Comparison of ENCODE assay signal across 8 cellular contexts in genomic region chr11:34359548-34359891, GRCh38. TPM values are rescaled to one million over a fixed set of nuclear protein-coding genes. Genes with fewer than 3 reads are reported as not detected.
DNase-seq lines count a peak whose midpoint lies in the region; ATAC-seq, FAIRE-seq and TF ChIP-seq lines count a peak whose summit lies in the region.

No MANE protein-coding gene starts in this region.

- CTCF ChIA-PET in A549 (lab: Yijun Ruan, JAX): no interaction called here

- peak overlapping the region; percentile 79 for H3K4me3 ChIP-seq in A549
- peak overlapping the region; percentile 36 for H3K4me3 ChIP-seq in HAP-1
- peak overlapping the region; percentile 81 for H3K4me3 ChIP-seq in adipocyte (ENCODE audit: low read length)
- peak overlapping the region; percentile 37 for H3K4me3 ChIP-seq in mesodermal cell (ENCODE audit: extremely low read depth, insufficient read depth, low read length, poor library complexity, severe bottlenecking)

- POLR2A ChIA-PET in A549 (lab: Yijun Ruan, JAX): no interaction called here

- H3K4me1 ChIP-seq in A549 (peaks cover 17% of the 10 kb centered on the region), HAP-1 (peaks cover 6% of the 10 kb centered on the region), adipocyte (ENCODE audit: control insufficient read depth, insufficient read depth, low read length) (peaks cover 38% of the 10 kb centered on the region), mesodermal cell (ENCODE audit: control insufficient read depth, insufficient read depth, low read length, poor library complexity, severe bottlenecking) (peaks cover 23% of the 10 kb centered on the region)

- no peak for FAIRE-seq in A549 (lab: Jason Lieb, UNC)

- WGBS in A549 (ENCODE audit: missing lambda C conversion rate): 7% methylated on average over 4 of the region's 4 CpGs
- WGBS in mesodermal cell (ENCODE audit: insufficient coverage in 2 of 2), 2 experiments: no CpG with 5 or more reads among the region's 4 CpGs

- no peak for TF ChIP-seq POLR2A in A549 (IDR thresholded peaks at IDR 0.05; ENCODE audit: low read length)

- in situ Hi-C loops in HAP-1 (cut with MboI; ENCODE audit: low sequenced_read_pairs): loop anchor here (5.0 to 25.0 kb wide), 2 partner anchors 182 to 522 kb away; no protein-coding TSS in a partner anchor

- no peak overlapping the region for H3K9ac ChIP-seq in adipocyte (ENCODE audit: low read length)

- DNase-seq in A549 (ENCODE audit: low read depth in 1 of 2, low spot score in 1 of 2) (no peak), HAP-1 (ENCODE audit: low spot score in 2 of 2) (no peak), adipocyte (ENCODE audit: low read depth) (no peak), mesenteric fat pad (ENCODE audit: low spot score) (no peak), GOT3 (lab: John Stamatoyannopoulos, UW) (no peak), anterior cingulate cortex (lab: John Stamatoyannopoulos, UW) (no peak)
- no peak for DNase-seq in activated CD4-positive, alpha-beta T cell treated with anti-CD3 and anti-CD28 coated beads for 1 hour

- H3K9me3 ChIP-seq in A549 (no peaks in the 10 kb centered on the region), HAP-1 (no peaks in the 10 kb centered on the region), adipocyte (ENCODE audit: control insufficient read depth, low read length) (no peaks in the 10 kb centered on the region), mesodermal cell (ENCODE audit: control insufficient read depth, low read length) (no peaks in the 10 kb centered on the region)

- H3K36me3 ChIP-seq in HAP-1 (replicated peaks) (no peaks in the 10 kb centered on the region), adipocyte (ENCODE audit: control insufficient read depth, insufficient read depth, low read length, severe bottlenecking) (no peaks in the 10 kb centered on the region), mesodermal cell (ENCODE audit: control insufficient read depth, insufficient read depth, low read length) (no peaks in the 10 kb centered on the region)

- no peak for TF ChIP-seq EP300 in A549 (IDR thresholded peaks at IDR 0.05)

- H3K4me2 ChIP-seq in A549: peak overlapping the region; percentile 98

- H3K27me3 ChIP-seq in HAP-1 (ENCODE audit: low read depth) (peaks cover 5% of the 10 kb centered on the region; the same call in 1 of the 2 replicates), adipocyte (replicated peaks; ENCODE audit: control insufficient read depth, insufficient read depth, low read length) (no peaks in the 10 kb centered on the region)

- peak in 1 of 2 experiments; percentile 7; a peak in 3 of 5 replicates for TF ChIP-seq RAD21 in A549 (conservative IDR thresholded peaks at IDR 0.05 in 1 of 2, IDR thresholded peaks at IDR 0.05 in 1 of 2)

- peak; percentile 40 for TF ChIP-seq CTCF in A549 (IDR thresholded peaks at IDR 0.05)

- ATAC-seq in A549: no peak

- H3K27ac ChIP-seq in A549 (peak overlapping the region in 1 of 2 experiments; percentile 89; a peak in 3 of 6 replicates), mesodermal cell (ENCODE audit: low read depth, low read length, severe bottlenecking) (no peak overlapping the region)

TF ChIP-seq in A549, 52 proteins besides CTCF, POLR2A, EP300 and RAD21:
- TF ChIP-seq MYC (IDR thresholded peaks at IDR 0.05; ENCODE audit: borderline replicate concordance, low read length) (0 out of 2 replicates have a peak, but pooled peaks have one; percentile 20), SMC3 (IDR thresholded peaks at IDR 0.05) (peak; percentile 83), CHD4 (IDR thresholded peaks at IDR 0.05; ENCODE audit: borderline replicate concordance) (no peak)

RNA-seq across cellular contexts. Expression of gene ABTB2, which starts 1.7 kb away (rescaled TPM):
- 8.9 and 10.3 TPM in 2 replicates for polyA plus RNA-seq in A549 (2011; rRNA removed)
- polyA plus RNA-seq in A549 (2012; cell fraction: cytosol; rRNA removed): 15.1 and 21.8 TPM in 2 replicates
- polyA plus RNA-seq in A549 (2012; cell fraction: nucleus; rRNA removed): 41.6 and 47.3 TPM in 2 replicates
- 14.4 to 18.3 TPM (median 15.4 TPM) in 3 replicates for polyA plus RNA-seq in A549 (2017; fragmentation: RNase III; extraction: RNeasy Plus Mini Kit Qiagen cat#74134 plus additional on column Dnase treatment)
- polyA minus RNA-seq in A549 (2011; rRNA and poly(A)+ RNA removed): 7.6 and 9.1 TPM in 2 replicates
- 13.0 TPM for polyA plus RNA-seq in mesodermal cell (2013, experiment 1 of 2)
- polyA plus RNA-seq in mesodermal cell (2013, experiment 2 of 2): 9.6 TPM
- 6.1 TPM for total RNA-seq in mesenteric fat pad
